In the genomic region with DNA sequence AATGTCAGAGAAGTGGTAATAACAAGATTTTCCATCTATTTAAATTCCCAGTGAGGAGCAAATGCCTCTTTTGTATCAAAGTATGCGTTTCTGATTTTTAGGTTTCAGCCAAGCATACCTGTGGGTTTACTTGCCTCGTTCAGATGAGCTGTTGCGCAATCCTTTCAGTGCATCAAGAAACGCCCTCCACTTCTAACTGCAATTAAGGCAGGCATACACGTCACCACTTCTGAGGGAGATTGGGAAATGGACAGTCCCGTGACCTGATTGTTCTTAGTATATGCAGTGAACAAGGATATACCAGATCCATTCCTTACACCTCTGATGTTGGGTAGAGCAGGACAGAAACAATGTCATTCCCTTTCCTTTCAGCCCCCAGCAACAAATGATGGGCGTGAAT, we compare ENCODE assay signal across 10 cellular contexts.
A peak's percentile ranks its signal among the peaks of the same experiment; 100 is the strongest.
DNase-seq lines count a peak whose midpoint lies in the region; ATAC-seq and TF ChIP-seq lines count a peak whose summit lies in the region.
"Had no signal": no experiment of that assay in that cellular context is flagged by ENCODE, and none has a peak within 500 bp of the region (broad histone marks: within the 10 kb centered on the region; RNA-seq: fewer than 3 reads in every experiment).

No MANE protein-coding gene starts in this region.

- no peaks in the 10 kb centered on the region for H3K9me3 ChIP-seq in RWPE2 (ENCODE audit: severe bottlenecking)
- no peaks in the 10 kb centered on the region for H3K9me3 ChIP-seq in upper lobe of left lung

- H3K4me1 Mint-ChIP-seq in glutamatergic neuron (ENCODE audit: low read depth, unreplicated experiment) = no peaks in the 10 kb centered on the region

- TF ChIP-seq CTCF in RWPE2 (IDR thresholded peaks at IDR 0.05; ENCODE audit: poor library complexity, severe bottlenecking) (no peak), foreskin keratinocyte (conservative IDR thresholded peaks at IDR 0.05) (no peak), upper lobe of left lung (IDR thresholded peaks at IDR 0.05) (no peak), glutamatergic neuron (IDR thresholded peaks at IDR 0.05; ENCODE audit: partially characterized antibody, unreplicated experiment) (no peak)

- ATAC-seq in RWPE2 (ENCODE audit: low read depth) (peak; percentile 80), foreskin keratinocyte (peak; percentile 84), upper lobe of left lung (ENCODE audit: low FRiP score in 2 of 2) (peak; percentile 79 to 87)

- no peak overlapping the region for H3K4me3 ChIP-seq in RWPE2 (ENCODE audit: severe bottlenecking)
- H3K4me3 ChIP-seq in upper lobe of left lung = peak overlapping the region in 1 of 4 donors; percentile 4

- no peaks in the 10 kb centered on the region for H3K36me3 Mint-ChIP-seq in glutamatergic neuron (ENCODE audit: unreplicated experiment)

- H3K27me3 ChIP-seq in RWPE2 (ENCODE audit: insufficient read depth, poor library complexity, severe bottlenecking) (no peaks in the 10 kb centered on the region), foreskin keratinocyte (no peaks in the 10 kb centered on the region), upper lobe of left lung (no peaks in the 10 kb centered on the region)

- 42 to 62% methylated on average over 7 of the region's 7 CpGs for WGBS in upper lobe of left lung, 2 donors

- H3K36me3 ChIP-seq in RWPE2 (ENCODE audit: low read depth) (no peaks in the 10 kb centered on the region), upper lobe of left lung (peaks cover 0 to 20% (median 6%) of the 10 kb centered on the region in 4 donors)

- TF ChIP-seq POLR2A in upper lobe of left lung (IDR thresholded peaks at IDR 0.05) = peak in 1 of 4 donors; percentile 48

- H3K27ac ChIP-seq in RWPE2 (ENCODE audit: poor library complexity, severe bottlenecking) (peak overlapping the region; percentile 61), foreskin keratinocyte (peak overlapping the region; percentile 72), upper lobe of left lung (peak overlapping the region; percentile 37 to 78 (median 70))

- H3K27me3 Mint-ChIP-seq in glutamatergic neuron (ENCODE audit: unreplicated experiment) = peaks cover 3% of the 10 kb centered on the region
- H3K27me3 Mint-ChIP-seq: activated T-helper 17 cell treated with anti-CD3 and anti-CD28 coated beads, Interleukin-2, amount 50 U/mL, for 72 hours had no signal

- peak; percentile 4 to 99 (median 81) for TF ChIP-seq EP300 in upper lobe of left lung (IDR thresholded peaks at IDR 0.05)

- H3K27ac Mint-ChIP-seq in glutamatergic neuron (ENCODE audit: unreplicated experiment) = no peak overlapping the region
- H3K27ac Mint-ChIP-seq: progenitor cell of endocrine pancreas had no signal

- no peaks in the 10 kb centered on the region for H3K9me3 Mint-ChIP-seq in glutamatergic neuron (ENCODE audit: unreplicated experiment)

- DNase-seq in SIG-M5 treated with dmso at 0.1 percent for 504 hours (lab: John Stamatoyannopoulos, UW; ENCODE audit: unreplicated experiment) (peak; percentile 31), SIG-M5 (lab: John Stamatoyannopoulos, UW) (no peak), RWPE2 (ENCODE audit: low spot score) (peak; percentile 86), foreskin keratinocyte (peak; percentile 97 to 99), upper lobe of left lung (peak in 1 of 2 donors; percentile 91), glutamatergic neuron (no peak), NAMALWA (ENCODE audit: low spot score) (no peak)
- DNase-seq in stimulated activated CD4-positive, alpha-beta T cell treated with anti-CD3 and anti-CD28 coated beads, Interleukin-12 subunit alpha, Interleukin-12 subunit beta, amount 100 ng/mL, for 4 hours = no peak

- H3K4me3 Mint-ChIP-seq in glutamatergic neuron (ENCODE audit: unreplicated experiment) = no peak overlapping the region
- H3K4me3 Mint-ChIP-seq: activated T-helper 17 cell treated with anti-CD3 and anti-CD28 coated beads, Interleukin-2, amount 50 U/mL, for 72 hours had no signal

- peaks cover 10% of the 10 kb centered on the region for H3K4me1 ChIP-seq in RWPE2 (ENCODE audit: insufficient read depth, poor library complexity, severe bottlenecking)
- peaks cover 8% of the 10 kb centered on the region for H3K4me1 ChIP-seq in foreskin keratinocyte
- peaks cover 5 to 10% (median 8%) of the 10 kb centered on the region in 4 donors for H3K4me1 ChIP-seq in upper lobe of left lung

Comparison
In these comparisons a context has a peak if more than half of its experiments do, and no peak if none do; other contexts are left out.
1. DNase-seq: peak in SIG-M5 treated with dmso at 0.1 percent for 504 hours (single experiment), RWPE2 (single experiment) and foreskin keratinocyte (2 of 2); none in SIG-M5 (single experiment), glutamatergic neuron (single experiment), stimulated activated CD4-positive, alpha-beta T cell treated with anti-CD3 and anti-CD28 coated beads, Interleukin-12 subunit alpha, Interleukin-12 subunit beta, amount 100 ng/mL, for 4 hours (single experiment) and NAMALWA (single experiment).
2. Peak in every context shown above with its lines, with median percentiles within 50 percentile points of each other: ATAC-seq and H3K27ac ChIP-seq.